ENCODE assay signal across 20 cellular contexts in the genomic region with DNA sequence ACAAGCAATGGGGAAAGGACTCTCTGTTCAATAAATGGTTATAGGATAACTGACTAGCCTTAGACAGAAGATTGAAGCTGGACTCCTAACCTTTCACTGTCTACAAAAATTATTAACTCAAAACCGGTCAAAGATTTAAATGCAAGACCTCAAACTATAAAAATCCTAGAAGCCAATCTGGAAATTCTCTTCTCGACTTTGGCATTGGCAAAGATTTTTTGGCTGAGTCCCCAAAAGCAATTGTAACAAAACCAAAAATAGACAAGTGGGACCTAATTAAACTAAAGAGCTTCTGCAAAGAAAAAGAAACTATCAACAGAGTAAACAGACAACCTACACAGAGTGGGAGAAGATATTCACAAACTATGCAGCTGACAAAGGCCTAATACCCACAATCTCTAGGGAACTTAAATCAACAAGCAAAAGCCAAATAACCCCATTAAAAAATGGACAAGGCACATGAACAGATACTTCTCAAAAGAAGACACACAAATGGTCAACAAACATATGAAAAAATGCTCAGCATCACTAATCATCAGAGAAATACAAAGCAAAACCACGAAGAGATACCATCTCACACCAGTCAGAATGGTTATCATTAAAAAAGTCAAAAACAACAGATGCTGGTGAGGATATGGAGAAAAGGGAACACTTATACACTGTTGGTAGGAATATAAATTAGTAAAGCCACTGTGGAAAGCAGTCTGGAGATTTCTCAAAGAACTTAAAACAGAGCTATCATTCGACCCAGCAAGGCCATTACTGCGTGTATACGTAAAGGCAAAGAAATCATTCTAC.
DNase-seq lines count a peak whose midpoint lies in the region; ATAC-seq and TF ChIP-seq lines count a peak whose summit lies in the region.
"Had no signal": no experiment of that assay in that cellular context is flagged by ENCODE, and none has a peak within 500 bp of the region (broad histone marks: within the 10 kb centered on the region; RNA-seq: fewer than 3 reads in every experiment).

No MANE protein-coding gene starts in this region.

- ATAC-seq in HG02642 (IDR thresholded peaks at IDR 0.05; ENCODE audit: poor library complexity, unreplicated experiment) = no peak
- ATAC-seq: activated CD4-positive, CD25-positive, alpha-beta regulatory T cell treated with anti-CD3 and anti-CD28 coated beads, Interleukin-2, amount 50 U/mL, for 24 hours; T-helper 17 cell had no signal

- no peak overlapping the region; a peak in 1 of 4 replicates for H3K27ac ChIP-seq in SK-N-SH (ENCODE audit: low read depth in 2 of 2, low read length in 1 of 2)
- H3K27ac ChIP-seq in vagina = no peak overlapping the region
- H3K27ac ChIP-seq: cardiac muscle cell, neutrophil, right lobe of liver had no signal

- no peak overlapping the region for H2AFZ ChIP-seq in SK-N-SH (ENCODE audit: low read depth)

- H3K27me3 ChIP-seq in SK-N-SH (ENCODE audit: insufficient read depth) (no peaks in the 10 kb centered on the region), vagina (no peaks in the 10 kb centered on the region)
- H3K27me3 ChIP-seq: cardiac muscle cell, neutrophil, right lobe of liver had no signal

- 69% methylated on average over 6 of the region's 6 CpGs for WGBS in SK-N-SH (ENCODE audit: low lambda C conversion rate)

- H3K36me3 ChIP-seq in SK-N-SH (replicated peaks in 1 of 2; ENCODE audit: control insufficient read depth in 1 of 2, insufficient read depth in 2 of 2, low read length in 1 of 2) (no peaks in the 10 kb centered on the region), vagina (no peaks in the 10 kb centered on the region)
- H3K36me3 ChIP-seq: cardiac muscle cell, neutrophil, right lobe of liver had no signal

- TF ChIP-seq CTCF in SK-N-SH (IDR thresholded peaks at IDR 0.05) = no peak
- TF ChIP-seq CTCF in GM13977 (IDR thresholded peaks at IDR 0.05; ENCODE audit: extremely low read depth, insufficient read depth, missing control alignments) = no peak
- TF ChIP-seq CTCF in vagina (IDR thresholded peaks at IDR 0.05) = no peak

- no peaks in the 10 kb centered on the region for H3F3A ChIP-seq in SK-N-SH (replicated peaks; ENCODE audit: insufficient read depth)

- H3K4me2 ChIP-seq in SK-N-SH = no peak overlapping the region

- CTCF ChIA-PET in SK-N-SH (lab: Yijun Ruan, JAX) = interaction anchor here (0.8 kb wide), 1 partner anchor 15 kb away, joined by 4 read pairs; no protein-coding TSS in a partner anchor

- no peaks in the 10 kb centered on the region for H4K20me1 ChIP-seq in SK-N-SH (ENCODE audit: insufficient read depth)

- peak in 1 of 2 experiments; percentile 12; a peak in 1 of 4 replicates for TF ChIP-seq EP300 in SK-N-SH (IDR thresholded peaks at IDR 0.05; ENCODE audit: borderline replicate concordance in 1 of 2, low read depth in 1 of 2, low read length in 1 of 2)

- H3K4me3 ChIP-seq in SK-N-SH (ENCODE audit: low read depth in 2 of 2, low read length in 1 of 2) (no peak overlapping the region), vagina (no peak overlapping the region)
- H3K4me3 ChIP-seq: cardiac muscle cell, right lobe of liver had no signal

- H3K4me1 ChIP-seq in SK-N-SH (ENCODE audit: control insufficient read depth in 1 of 2, insufficient read depth in 2 of 2, low read depth in 1 of 2, low read length in 1 of 2) (peaks cover 7 to 18% of the 10 kb centered on the region in 2 experiments; a peak in 2 of 4 replicates), vagina (peaks cover 17% of the 10 kb centered on the region)

- no peaks in the 10 kb centered on the region for H3K79me2 ChIP-seq in SK-N-SH (ENCODE audit: insufficient read depth)

- intact Hi-C loops in vagina (cut with DNase I) = no loop called here

- in situ Hi-C loops in GM13977 (cut with MboI; ENCODE audit: low pct_unique_long_range_greater_than_20kb, low sequenced_read_pairs, unreplicated experiment) = no loop called here

- H3K9me2 ChIP-seq in SK-N-SH = no peaks in the 10 kb centered on the region

- no peak overlapping the region for H3K9ac ChIP-seq in SK-N-SH

- no peak for TF ChIP-seq RAD21 in SK-N-SH (IDR thresholded peaks at IDR 0.05; ENCODE audit: low read length)

- POLR2A ChIA-PET in SK-N-SH (lab: Yijun Ruan, JAX) = no interaction called here

- no peak for TF ChIP-seq POLR2A in vagina (IDR thresholded peaks at IDR 0.05)

- H3K9me3 ChIP-seq in SK-N-SH = no peaks in the 10 kb centered on the region
- H3K9me3 ChIP-seq in vagina = no peaks in the 10 kb centered on the region
- H3K9me3 ChIP-seq: neutrophil, right lobe of liver had no signal

- peak; percentile 40 for DNase-seq in DMS79 (lab: John Stamatoyannopoulos, UW)
- peak; percentile 68 for DNase-seq in LHCN-M2 (ENCODE audit: low read depth)
- DNase-seq in SK-N-SH = no peak
- peak; percentile 72 for DNase-seq in fibroblast of peridontal ligament (ENCODE audit: extremely low read depth)
- no peak for DNase-seq in NCI-H1436 treated with DMSO at 0.1 percent for 48 hours (lab: John Stamatoyannopoulos, UW)
- no peak for DNase-seq in GM13977 (ENCODE audit: low spot score)
- DNase-seq in vagina (ENCODE audit: extremely low spot score in 2 of 2) = no peak
- DNase-seq: activated naive CD8-positive, alpha-beta T cell treated with anti-CD3 and anti-CD28 coated beads, Interleukin-2, amount 10 ng/mL, durations not matched to agents 7 days and 5 days; GDM1; hippocampal formation; midbrain; NCI-H2227 treated with DMSO at 0.1 percent for 48 hours; right lobe of liver; SHP77 treated with DMSO at 0.1 percent for 48 hours; stimulated activated CD4-positive, alpha-beta T cell treated with anti-CD3 and anti-CD28 coated beads, Interleukin-2, amount 100 ng/mL, for 24 hours; T-helper 17 cell had no signal

TF ChIP-seq in SK-N-SH, 30 proteins besides CTCF, POLR2A, EP300 and RAD21:
- TF ChIP-seq, protein P1, sequence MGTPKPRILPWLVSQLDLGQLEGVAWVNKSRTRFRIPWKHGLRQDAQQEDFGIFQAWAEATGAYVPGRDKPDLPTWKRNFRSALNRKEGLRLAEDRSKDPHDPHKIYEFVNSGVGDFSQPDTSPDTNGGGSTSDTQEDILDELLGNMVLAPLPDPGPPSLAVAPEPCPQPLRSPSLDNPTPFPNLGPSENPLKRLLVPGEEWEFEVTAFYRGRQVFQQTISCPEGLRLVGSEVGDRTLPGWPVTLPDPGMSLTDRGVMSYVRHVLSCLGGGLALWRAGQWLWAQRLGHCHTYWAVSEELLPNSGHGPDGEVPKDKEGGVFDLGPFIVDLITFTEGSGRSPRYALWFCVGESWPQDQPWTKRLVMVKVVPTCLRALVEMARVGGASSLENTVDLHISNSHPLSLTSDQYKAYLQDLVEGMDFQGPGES (IDR thresholded peaks at IDR 0.05; ENCODE audit: low read depth, low read length) = no peak
- TF ChIP-seq, protein P2, sequence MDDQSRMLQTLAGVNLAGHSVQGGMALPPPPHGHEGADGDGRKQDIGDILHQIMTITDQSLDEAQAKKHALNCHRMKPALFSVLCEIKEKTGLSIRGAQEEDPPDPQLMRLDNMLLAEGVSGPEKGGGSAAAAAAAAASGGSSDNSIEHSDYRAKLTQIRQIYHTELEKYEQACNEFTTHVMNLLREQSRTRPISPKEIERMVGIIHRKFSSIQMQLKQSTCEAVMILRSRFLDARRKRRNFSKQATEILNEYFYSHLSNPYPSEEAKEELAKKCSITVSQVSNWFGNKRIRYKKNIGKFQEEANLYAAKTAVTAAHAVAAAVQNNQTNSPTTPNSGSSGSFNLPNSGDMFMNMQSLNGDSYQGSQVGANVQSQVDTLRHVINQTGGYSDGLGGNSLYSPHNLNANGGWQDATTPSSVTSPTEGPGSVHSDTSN (IDR thresholded peaks at IDR 0.05) = peak; percentile 47; the same call in 1 of the 2 replicates
- TF ChIP-seq RFX5 (IDR thresholded peaks at IDR 0.05; ENCODE audit: low read length) = no peak
- TF ChIP-seq NFIC (IDR thresholded peaks at IDR 0.05; ENCODE audit: borderline replicate concordance) = 0 out of 2 replicates have a peak, but pooled peaks have one; percentile 5
- no peak for TF ChIP-seq RCOR1 (IDR thresholded peaks at IDR 0.05; ENCODE audit: low read length)
- TF ChIP-seq TCF12 (IDR thresholded peaks at IDR 0.05) = peak; percentile 83
- TF ChIP-seq TAF1 (IDR thresholded peaks at IDR 0.05; ENCODE audit: borderline replicate concordance, low read depth, low read length) = no peak
- no peak for TF ChIP-seq FOSL2 (IDR thresholded peaks at IDR 0.05; ENCODE audit: borderline replicate concordance, low read depth)
- no peak for TF ChIP-seq POLR2AphosphoS5 (IDR thresholded peaks at IDR 0.05; ENCODE audit: low read depth, low read length)
- TF ChIP-seq, protein P3, sequence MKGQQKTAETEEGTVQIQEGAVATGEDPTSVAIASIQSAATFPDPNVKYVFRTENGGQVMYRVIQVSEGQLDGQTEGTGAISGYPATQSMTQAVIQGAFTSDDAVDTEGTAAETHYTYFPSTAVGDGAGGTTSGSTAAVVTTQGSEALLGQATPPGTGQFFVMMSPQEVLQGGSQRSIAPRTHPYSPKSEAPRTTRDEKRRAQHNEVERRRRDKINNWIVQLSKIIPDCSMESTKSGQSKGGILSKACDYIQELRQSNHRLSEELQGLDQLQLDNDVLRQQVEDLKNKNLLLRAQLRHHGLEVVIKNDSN (IDR thresholded peaks at IDR 0.05; ENCODE audit: borderline replicate concordance, low read depth) = no peak
- no peak for TF ChIP-seq RXRA (IDR thresholded peaks at IDR 0.05; ENCODE audit: borderline replicate concordance, low read depth)
- no peak for TF ChIP-seq NRF1 (IDR thresholded peaks at IDR 0.05; ENCODE audit: low read depth, low read length)
- peak; percentile 20 for TF ChIP-seq JUND (IDR thresholded peaks at IDR 0.05)
- TF ChIP-seq, protein P4, sequence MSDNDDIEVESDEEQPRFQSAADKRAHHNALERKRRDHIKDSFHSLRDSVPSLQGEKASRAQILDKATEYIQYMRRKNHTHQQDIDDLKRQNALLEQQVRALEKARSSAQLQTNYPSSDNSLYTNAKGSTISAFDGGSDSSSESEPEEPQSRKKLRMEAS (IDR thresholded peaks at IDR 0.05; ENCODE audit: low read depth) = no peak
- TF ChIP-seq SIN3A (IDR thresholded peaks at IDR 0.05; ENCODE audit: borderline replicate concordance, low read depth, low read length) = no peak
- no peak for TF ChIP-seq FOXJ3 (CRISPR knock-in tag; IDR thresholded peaks at IDR 0.05)

Comparison
In these comparisons a context has a peak if more than half of its experiments do, and no peak if none do; other contexts are left out.
1. DNase-seq: peak in DMS79 (single experiment), LHCN-M2 (single experiment) and fibroblast of peridontal ligament (single experiment); none in SK-N-SH (single experiment), NCI-H1436 treated with DMSO at 0.1 percent for 48 hours (single experiment), GM13977 (single experiment) and vagina (0 of 2).